In the genomic region with DNA sequence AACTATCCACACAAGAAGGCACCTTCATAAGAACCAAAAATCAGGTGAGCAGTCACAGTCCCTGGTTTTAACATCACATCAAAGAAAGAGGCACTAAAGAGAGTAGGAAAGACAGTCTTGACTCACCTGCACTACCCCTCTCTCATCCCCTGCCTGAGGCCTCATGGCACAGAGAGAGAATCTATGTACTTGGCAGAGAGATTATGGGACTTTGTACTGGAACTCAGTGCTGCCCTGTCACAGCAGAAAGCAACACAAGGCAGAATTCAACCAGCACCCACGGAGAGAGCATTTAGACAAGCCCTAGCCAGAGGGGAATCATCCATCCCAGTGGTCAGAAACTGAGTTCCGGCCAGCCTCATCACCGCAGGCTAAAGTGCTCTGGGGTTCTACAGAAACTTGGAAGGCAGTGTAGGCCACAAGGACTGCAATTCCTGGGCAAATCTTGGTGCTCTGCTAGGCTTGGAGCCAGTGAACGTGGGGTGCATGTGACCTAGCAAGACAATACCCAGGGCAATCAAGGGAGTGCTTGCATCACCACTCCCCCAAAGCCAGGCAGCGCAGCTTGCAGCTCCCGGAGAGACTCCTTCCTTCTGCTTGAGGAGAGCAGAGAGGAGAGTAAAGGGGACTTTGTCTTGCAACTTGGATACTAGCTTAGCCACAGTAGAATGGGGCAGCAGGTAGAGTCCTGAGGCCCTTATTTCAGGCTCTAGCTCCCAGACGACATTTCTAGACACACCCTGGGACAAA, we compare ENCODE assay signal across 30 cellular contexts.
"Had no signal": no experiment of that assay in that cellular context is flagged by ENCODE, and none has a peak within 500 bp of the region (broad histone marks: within the 10 kb centered on the region; RNA-seq: fewer than 3 reads in every experiment).

No MANE protein-coding gene starts in this region.

- H3K4me3 ChIP-seq: ascending aorta, body of pancreas, breast epithelium, MG63, PC-9, SJCRH30, SK-N-MC had no signal

- H3K4me1 Mint-ChIP-seq: activated CD4-positive, alpha-beta T cell treated with anti-CD3 and anti-CD28 coated beads, Interleukin-2, amount 10 ng/mL, durations not matched to agents 24 days and 14 days; activated naive CD4-positive, alpha-beta T cell treated with anti-CD3 and anti-CD28 coated beads, Interleukin-2, amount 50 U/mL, for 24 hours; activated naive CD8-positive, alpha-beta T cell treated with anti-CD3 and anti-CD28 coated beads, Interleukin-2, amount 10 ng/mL, durations not matched to agents 7 days and 5 days had no signal

- H3K4me2 ChIP-seq: PC-9 had no signal

- H3K27me3 Mint-ChIP-seq: activated CD8-positive, alpha-beta T cell treated with anti-CD3 and anti-CD28 coated beads for 36 hours; activated naive CD4-positive, alpha-beta T cell treated with anti-CD3 and anti-CD28 coated beads, Interleukin-2, amount 50 U/mL, for 24 hours; activated T-cell treated with anti-CD3 and anti-CD28 coated beads, Interleukin-2, amount 50 U/mL, for 24 hours had no signal

- H3K27me3 ChIP-seq: ascending aorta, body of pancreas, breast epithelium, SJCRH30 had no signal

- H3K36me3 Mint-ChIP-seq: activated naive CD8-positive, alpha-beta T cell treated with anti-CD3 and anti-CD28 coated beads, Interleukin-2, amount 10 ng/mL, durations not matched to agents 7 days and 5 days had no signal

- H3K27ac Mint-ChIP-seq: activated CD4-positive, alpha-beta T cell treated with anti-CD3 and anti-CD28 coated beads, Interleukin-2, amount 10 ng/mL, durations not matched to agents 24 days and 14 days; activated CD8-positive, alpha-beta T cell treated with anti-CD3 and anti-CD28 coated beads for 36 hours; activated naive CD4-positive, alpha-beta T cell treated with anti-CD3 and anti-CD28 coated beads, Interleukin-2, amount 50 U/mL, for 24 hours; activated naive CD8-positive, alpha-beta T cell treated with anti-CD3 and anti-CD28 coated beads, Interleukin-2, amount 10 ng/mL, durations not matched to agents 7 days and 5 days; activated T-cell treated with anti-CD3 and anti-CD28 coated beads, Interleukin-2, amount 50 U/mL, for 24 hours; activated T-helper 2 cell treated with anti-CD3 and anti-CD28 coated beads, Interferon-gamma antibody, Interleukin-2, Interleukin-4, amounts not matched to agents 10 μg/mL and 5 μg/mL and 100 μg/mL, durations not matched to agents 14 hours and 24 hours and 36 hours; T-helper 1 cell treated with Interleukin-12 subunit alpha and Interleukin-12 subunit beta and Interleukin-4 antibody, amounts not matched to agents 30 μg/mL and 1 μg/mL, for 36 hours; T-helper 2 cell treated with Interferon-gamma antibody and Interleukin-4, amounts not matched to agents 5 μg/mL and 100 μg/mL, for 36 hours had no signal

- H3K9me3 Mint-ChIP-seq: activated CD4-positive, alpha-beta T cell treated with anti-CD3 and anti-CD28 coated beads, Interleukin-2, amount 10 ng/mL, durations not matched to agents 24 days and 14 days; activated CD8-positive, alpha-beta T cell treated with anti-CD3 and anti-CD28 coated beads for 36 hours; activated naive CD4-positive, alpha-beta T cell treated with anti-CD3 and anti-CD28 coated beads, Interleukin-2, amount 50 U/mL, for 24 hours; activated naive CD8-positive, alpha-beta T cell treated with anti-CD3 and anti-CD28 coated beads, Interleukin-2, amount 10 ng/mL, durations not matched to agents 7 days and 5 days; activated T-cell treated with anti-CD3 and anti-CD28 coated beads, Interleukin-2, amount 50 U/mL, for 24 hours; activated T-helper 2 cell treated with anti-CD3 and anti-CD28 coated beads, Interferon-gamma antibody, Interleukin-2, Interleukin-4, amounts not matched to agents 10 μg/mL and 5 μg/mL and 100 μg/mL, durations not matched to agents 14 hours and 24 hours and 36 hours; T-helper 1 cell treated with Interleukin-12 subunit alpha and Interleukin-12 subunit beta and Interleukin-4 antibody, amounts not matched to agents 30 μg/mL and 1 μg/mL, for 36 hours; T-helper 2 cell treated with Interferon-gamma antibody and Interleukin-4, amounts not matched to agents 5 μg/mL and 100 μg/mL, for 36 hours had no signal

- H3K9me3 ChIP-seq: ascending aorta, body of pancreas, breast epithelium, MG63, SJCRH30 had no signal

- H3K4me3 Mint-ChIP-seq: activated CD4-positive, alpha-beta T cell treated with anti-CD3 and anti-CD28 coated beads, Interleukin-2, amount 10 ng/mL, durations not matched to agents 24 days and 14 days; activated CD8-positive, alpha-beta T cell treated with anti-CD3 and anti-CD28 coated beads for 36 hours; activated naive CD4-positive, alpha-beta T cell treated with anti-CD3 and anti-CD28 coated beads, Interleukin-2, amount 50 U/mL, for 24 hours; activated naive CD8-positive, alpha-beta T cell treated with anti-CD3 and anti-CD28 coated beads, Interleukin-2, amount 10 ng/mL, durations not matched to agents 7 days and 5 days; activated T-cell treated with anti-CD3 and anti-CD28 coated beads, Interleukin-2, amount 50 U/mL, for 24 hours; T-helper 1 cell treated with Interleukin-12 subunit alpha and Interleukin-12 subunit beta and Interleukin-4 antibody, amounts not matched to agents 30 μg/mL and 1 μg/mL, for 36 hours; T-helper 2 cell treated with Interferon-gamma antibody and Interleukin-4, amounts not matched to agents 5 μg/mL and 100 μg/mL, for 36 hours had no signal

- DNase-seq: activated CD4-positive, alpha-beta T cell treated with anti-CD3 and anti-CD28 coated beads, Interleukin-2, amount 10 ng/mL, durations not matched to agents 24 days and 14 days; activated CD4-positive, alpha-beta T cell treated with anti-CD3 and anti-CD28 coated beads, Interleukin-2, amount 50 U/mL, for 4 hours; activated CD8-positive, alpha-beta T cell treated with anti-CD3 and anti-CD28 coated beads for 36 hours; activated gamma-delta T cell; activated naive CD4-positive, alpha-beta T cell treated with Interleukin-2 at 50 U/mL for 16 hours; activated naive CD8-positive, alpha-beta T cell treated with anti-CD3 and anti-CD28 coated beads, Interleukin-2, amount 10 ng/mL, durations not matched to agents 7 days and 5 days; activated T-cell treated with anti-CD3 and anti-CD28 coated beads, Interleukin-2, amount 50 U/mL, for 24 hours; amygdala; body of pancreas; Kasumi-1; MG63; MV-4-11; NCI-H1092; NCI-H1436 treated with DMSO at 0.1 percent for 48 hours; NCI-H1694 treated with DMSO at 0.1 percent for 48 hours; NCI-H2029; NCI-H510A; NCI-H526; NCI-H748 treated with DMSO at 0.1 percent for 48 hours; NK-92 treated with Interleukin-12 subunit alpha and Interleukin-12 subunit beta, amount 100 ng/mL, for 24 hours; PC-9; SHP77; SJCRH30 had no signal

- H2AFZ ChIP-seq: PC-9 had no signal

- ATAC-seq: activated CD8-positive, alpha-beta T cell treated with anti-CD3 and anti-CD28 coated beads for 36 hours; body of pancreas had no signal

- H3K36me3 ChIP-seq: ascending aorta, breast epithelium, MG63, SJCRH30 had no signal

- H3K27ac ChIP-seq: ascending aorta, body of pancreas, breast epithelium, PC-9, SJCRH30, SK-N-MC had no signal

- H3K4me1 ChIP-seq: ascending aorta, body of pancreas, breast epithelium had no signal
